8 cellular contexts compared by ENCODE assay signal in the genomic region with DNA sequence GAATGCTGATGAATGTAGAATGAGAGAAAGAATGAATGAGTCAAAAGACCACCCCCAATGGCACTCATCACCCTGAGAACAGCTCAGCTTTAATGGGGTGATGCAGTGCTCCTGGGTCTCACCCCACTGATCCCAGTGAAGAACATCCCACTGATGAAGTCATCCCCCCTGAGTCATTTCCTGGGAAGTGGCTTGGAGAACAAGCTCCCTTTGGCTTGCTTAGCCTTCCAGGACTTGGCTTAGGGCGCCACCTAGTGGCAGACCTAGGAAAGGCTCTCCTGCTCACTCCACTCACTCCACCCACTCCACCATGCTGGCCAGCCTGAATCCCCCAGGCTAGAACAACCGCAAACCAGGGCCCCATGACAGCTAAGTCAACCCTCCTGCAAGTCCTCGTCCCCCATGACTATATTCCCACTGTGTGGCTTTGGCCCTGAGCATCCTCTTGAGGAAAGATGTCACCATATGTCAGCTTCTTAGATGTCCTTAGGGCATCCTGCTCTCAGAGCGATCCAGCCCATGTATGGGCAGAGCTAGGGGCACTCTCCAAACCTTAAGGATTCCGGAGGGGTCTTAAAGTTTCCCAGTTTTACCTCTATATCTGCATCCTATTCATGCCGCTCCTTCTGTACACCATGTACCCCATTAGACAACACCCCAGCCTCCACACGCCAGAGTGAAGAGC. TPM values are rescaled to one million over a fixed set of nuclear protein-coding genes. Genes with fewer than 3 reads are reported as not detected.
DNase-seq lines count a peak whose midpoint lies in the region; ATAC-seq and TF ChIP-seq lines count a peak whose summit lies in the region.

No MANE protein-coding gene starts in this region.

- peak overlapping the region in 1 of 3 donors; percentile 77 for H3K4me3 Mint-ChIP-seq in T-cell

- no peaks in the 10 kb centered on the region for H3K9me3 ChIP-seq in adrenal gland (replicated peaks in 1 of 3)

- CTCF ChIA-PET in T-cell (lab: Charles Lee): interaction anchor here (0.5 to 8.2 kb wide), 46 partner anchors 9 to 611 kb away, joined by 3 to 138 read pairs (median 4); a partner anchor contains a TSS

- peak overlapping the region; percentile 67 to 85 for H3K27ac Mint-ChIP-seq in T-cell

- H3K9me3 Mint-ChIP-seq in T-cell: no peaks in the 10 kb centered on the region

- intact Hi-C loops in adrenal gland (cut with DNase I): loop anchor here in 1 of 2 donors (2.0 to 5.0 kb wide), 3 partner anchors 104 to 125 kb away; a partner anchor contains a TSS
- intact Hi-C loops in left cardiac atrium (cut with DNase I): loop anchor here (1.0 to 10.0 kb wide), 3 partner anchors 103 to 108 kb away; no protein-coding TSS in a partner anchor

- WGBS in adrenal gland, 4 donors: 39 to 45% (median 42%) methylated on average over 6 to 7 of the region's 7 CpGs

- H3K4me3 ChIP-seq in adrenal gland: no peak overlapping the region

- peak; percentile 91 for DNase-seq in Ammon's horn (ENCODE audit: low spot score)
- peak; percentile 55 for DNase-seq in NCI-H146 treated with DMSO at 0.1 percent for 48 hours (lab: John Stamatoyannopoulos, UW; ENCODE audit: unreplicated experiment)
- DNase-seq in T-cell: peak; percentile 33 to 87 (median 73)
- DNase-seq in adrenal gland: peak; percentile 88 to 96 (median 91)
- DNase-seq in left cardiac atrium: peak; percentile 91
- DNase-seq in renal cortical epithelial cell (ENCODE audit: low read depth): peak; percentile 95

- peaks cover 5% of the 10 kb centered on the region for H3K36me3 Mint-ChIP-seq in T-cell

- H3K27ac ChIP-seq in adrenal gland: no peak overlapping the region

- H3K27me3 ChIP-seq in adrenal gland: no peaks in the 10 kb centered on the region

- POLR2A ChIA-PET in T-cell (lab: Charles Lee): interaction anchor here in 1 of 2 donors (0.6 kb wide), 1 partner anchor 11 kb away, joined by 3 read pairs; no protein-coding TSS in a partner anchor

- H3K27me3 Mint-ChIP-seq in T-cell: no peaks in the 10 kb centered on the region

- peaks cover 0 to 4% of the 10 kb centered on the region in 2 donors for H3K4me1 ChIP-seq in adrenal gland (replicated peaks in 1 of 2)

- H3K4me1 Mint-ChIP-seq in T-cell: peaks cover 63 to 78% (median 63%) of the 10 kb centered on the region in 3 donors

- peak; percentile 98 to 99 (median 99) for TF ChIP-seq CTCF in adrenal gland (IDR thresholded peaks at IDR 0.05)

- ATAC-seq in GM21381 (IDR thresholded peaks at IDR 0.05; ENCODE audit: unreplicated experiment): peak; percentile 50
- ATAC-seq in T-cell (replicated peaks in 1 of 4): peak in 1 of 4 experiments; percentile 28
- peak; percentile 92 to 94 for ATAC-seq in left cardiac atrium
- no peak for ATAC-seq in HG02678 (IDR thresholded peaks at IDR 0.05; ENCODE audit: unreplicated experiment)

- H3K36me3 ChIP-seq in adrenal gland (replicated peaks in 1 of 2): no peaks in the 10 kb centered on the region

- no peak for TF ChIP-seq POLR2A in adrenal gland (IDR thresholded peaks at IDR 0.05)

RNA-seq across cellular contexts. Expression of a gene that starts 17.8 kb away (rescaled TPM):
- total RNA-seq in T-cell (1 to 10 TPM; 2.1 to 4.7 (median 3.7) TPM), adrenal gland (1 to 10 TPM in 1 of 8 donors, under 1 TPM in 7; 0.12 to 1.3 (median 0.56) TPM), left cardiac atrium (under 1 TPM; 0.15 to 0.16 TPM), renal cortical epithelial cell (0.17 TPM in 1 of 2 replicates, not detected in the other)
- polyA plus RNA-seq in adrenal gland: 1 to 10 TPM in 1 of 3 donors, under 1 TPM in 2; 0.54 to 1.0 (median 0.84) TPM

RNA-seq across cellular contexts. Expression of a gene that starts 39.2 kb away (rescaled TPM):
- total RNA-seq in T-cell (100 to 1,000 TPM; 195 to 450 (median 375) TPM), adrenal gland (10 to 100 TPM; 24.5 to 50.5 (median 33.0) TPM), left cardiac atrium (10 to 100 TPM in 1 of 2 donors, 1 to 10 TPM in 1; 8.2 to 17.6 TPM), renal cortical epithelial cell (0.52 and 0.60 TPM in 2 replicates)
- 10 to 100 TPM in 1 of 3 donors, 1 to 10 TPM in 2; 4.6 to 10.2 (median 7.3) TPM for polyA plus RNA-seq in adrenal gland
